ENCODE assay signal across 13 cellular contexts in the genomic region with DNA sequence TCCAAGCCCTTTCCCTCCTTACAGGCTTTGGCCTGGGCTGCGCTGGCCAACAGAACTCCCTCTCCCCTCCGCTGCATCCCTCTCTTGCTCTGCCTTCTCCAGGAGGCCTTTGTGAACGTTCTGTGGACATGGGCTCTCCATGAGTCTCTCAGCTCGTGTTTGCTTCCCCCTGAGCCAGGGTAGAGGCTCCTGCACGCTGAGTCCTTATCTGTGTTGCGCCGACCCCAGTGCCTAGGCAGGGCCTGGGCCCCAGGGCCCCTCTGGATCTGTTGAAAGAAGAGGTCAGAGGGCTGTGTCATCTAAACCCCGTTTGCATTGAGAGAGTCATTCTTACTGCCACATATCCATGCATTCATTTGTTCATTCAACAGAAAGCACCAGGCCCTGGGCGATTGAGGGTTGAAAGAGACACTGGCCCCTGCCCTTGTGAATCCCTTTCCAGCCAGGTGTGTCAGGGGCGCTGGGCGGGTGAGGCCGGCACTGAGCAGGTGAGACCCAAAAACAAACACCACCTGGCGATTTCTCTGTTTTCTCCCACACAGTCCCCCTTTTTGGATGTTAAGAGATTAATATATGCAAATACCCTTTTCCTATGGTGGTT.
DNase-seq lines count a peak whose midpoint lies in the region; ATAC-seq and TF ChIP-seq lines count a peak whose summit lies in the region.
"Had no signal": no experiment of that assay in that cellular context is flagged by ENCODE, and none has a peak within 500 bp of the region (broad histone marks: within the 10 kb centered on the region; RNA-seq: fewer than 3 reads in every experiment).

No MANE protein-coding gene starts in this region.

- peaks cover 31% of the 10 kb centered on the region for H3K4me1 Mint-ChIP-seq in neural crest cell

- peaks cover under 1 to 27% (median 10%) of the 10 kb centered on the region in 10 experiments; a peak in 15 of 20 replicates for H3K4me1 ChIP-seq in BLaER1 treated with 17β-estradiol and CSF1 and Interleukin-3, amounts not matched to agents 10 nM and 100 nM
- H3K4me1 ChIP-seq: BE2C, uterus had no signal

- no peaks in the 10 kb centered on the region for H3K9me3 Mint-ChIP-seq in neural crest cell

- no peaks in the 10 kb centered on the region for H3K27me3 ChIP-seq in BLaER1 treated with 17β-estradiol and CSF1 and Interleukin-3, amounts not matched to agents 10 nM and 100 nM
- H3K27me3 ChIP-seq in H7 (ENCODE audit: control insufficient read depth, insufficient read depth, low read length): no peaks in the 10 kb centered on the region
- H3K27me3 ChIP-seq: BE2C, uterus had no signal

- no peak overlapping the region for H3K27ac ChIP-seq in BLaER1 treated with 17β-estradiol and CSF1 and Interleukin-3, amounts not matched to agents 10 nM and 100 nM
- H3K27ac ChIP-seq: SK-N-MC, uterus had no signal

- peak overlapping the region; percentile 15 for H3K27ac Mint-ChIP-seq in neural crest cell (ENCODE audit: unreplicated experiment)

- ATAC-seq in HG02884 (IDR thresholded peaks at IDR 0.05; ENCODE audit: unreplicated experiment): no peak

- H4K20me1 ChIP-seq in BLaER1 treated with 17β-estradiol and CSF1 and Interleukin-3, amounts not matched to agents 10 nM and 100 nM: no peaks in the 10 kb centered on the region; a peak in 1 of 22 replicates

- no peak overlapping the region for H3K4me3 Mint-ChIP-seq in neural crest cell

- H3K9me3 ChIP-seq in BLaER1 treated with 17β-estradiol and CSF1 and Interleukin-3, amounts not matched to agents 10 nM and 100 nM (replicated peaks in 1 of 11): no peaks in the 10 kb centered on the region
- H3K9me3 ChIP-seq: BE2C, uterus had no signal

- no peak overlapping the region for H3K4me3 ChIP-seq in BLaER1 treated with 17β-estradiol and CSF1 and Interleukin-3, amounts not matched to agents 10 nM and 100 nM
- no peak overlapping the region for H3K4me3 ChIP-seq in H7 (ENCODE audit: insufficient read depth, low read depth, low read length)
- H3K4me3 ChIP-seq: SK-N-MC, uterus had no signal

- peak overlapping the region in 6 of 11 experiments; percentile 8 to 59 (median 52); a peak in 12 of 22 replicates for H3K4me2 ChIP-seq in BLaER1 treated with 17β-estradiol and CSF1 and Interleukin-3, amounts not matched to agents 10 nM and 100 nM

- no peaks in the 10 kb centered on the region for H3K36me3 Mint-ChIP-seq in neural crest cell (ENCODE audit: low read depth)

- peak; percentile 50 for DNase-seq in H7
- peak; percentile 25 for DNase-seq in activated CD8-positive, alpha-beta memory T cell treated with anti-CD3 and anti-CD28 coated beads, Interleukin-2, amount 50 U/mL, for 48 hours
- no peak for DNase-seq in neural crest cell (ENCODE audit: low read depth, low spot score)
- DNase-seq in SW 1271 (lab: John Stamatoyannopoulos, UW): no peak
- no peak for DNase-seq in C1 segment of cervical spinal cord (lab: John Stamatoyannopoulos, UW)
- DNase-seq in stimulated activated naive CD4-positive, alpha-beta T cell (lab: John Stamatoyannopoulos, UW): no peak
- DNase-seq: activated T-cell treated with anti-CD3 and anti-CD28 coated beads for 4 hours, BE2C, foreskin fibroblast had no signal

- 0 out of 22 replicates have a peak overlapping the region, but pooled peaks of 1 of the 11 experiments have one; percentile 22 for H3K9ac ChIP-seq in BLaER1 treated with 17β-estradiol and CSF1 and Interleukin-3, amounts not matched to agents 10 nM and 100 nM

- H3K27me3 Mint-ChIP-seq in neural crest cell (ENCODE audit: low read depth): no peaks in the 10 kb centered on the region

- H3K36me3 ChIP-seq in BLaER1 treated with 17β-estradiol and CSF1 and Interleukin-3, amounts not matched to agents 10 nM and 100 nM: no peaks in the 10 kb centered on the region
- no peaks in the 10 kb centered on the region for H3K36me3 ChIP-seq in H7 (replicated peaks; ENCODE audit: control insufficient read depth, insufficient read depth, low read length)
- H3K36me3 ChIP-seq: BE2C, uterus had no signal

- no peak for TF ChIP-seq CTCF in neural crest cell (conservative IDR thresholded peaks at IDR 0.05)

Comparison
In these comparisons a context has a peak if more than half of its experiments do, and no peak if none do; other contexts are left out.
1. DNase-seq: peak in H7 (single experiment) and activated CD8-positive, alpha-beta memory T cell treated with anti-CD3 and anti-CD28 coated beads, Interleukin-2, amount 50 U/mL, for 48 hours (single experiment); none in neural crest cell (single experiment), SW 1271 (0 of 2), C1 segment of cervical spinal cord (0 of 14) and stimulated activated naive CD4-positive, alpha-beta T cell (0 of 6).